ENCODE assay signal across 1 cellular context in the genomic region with DNA sequence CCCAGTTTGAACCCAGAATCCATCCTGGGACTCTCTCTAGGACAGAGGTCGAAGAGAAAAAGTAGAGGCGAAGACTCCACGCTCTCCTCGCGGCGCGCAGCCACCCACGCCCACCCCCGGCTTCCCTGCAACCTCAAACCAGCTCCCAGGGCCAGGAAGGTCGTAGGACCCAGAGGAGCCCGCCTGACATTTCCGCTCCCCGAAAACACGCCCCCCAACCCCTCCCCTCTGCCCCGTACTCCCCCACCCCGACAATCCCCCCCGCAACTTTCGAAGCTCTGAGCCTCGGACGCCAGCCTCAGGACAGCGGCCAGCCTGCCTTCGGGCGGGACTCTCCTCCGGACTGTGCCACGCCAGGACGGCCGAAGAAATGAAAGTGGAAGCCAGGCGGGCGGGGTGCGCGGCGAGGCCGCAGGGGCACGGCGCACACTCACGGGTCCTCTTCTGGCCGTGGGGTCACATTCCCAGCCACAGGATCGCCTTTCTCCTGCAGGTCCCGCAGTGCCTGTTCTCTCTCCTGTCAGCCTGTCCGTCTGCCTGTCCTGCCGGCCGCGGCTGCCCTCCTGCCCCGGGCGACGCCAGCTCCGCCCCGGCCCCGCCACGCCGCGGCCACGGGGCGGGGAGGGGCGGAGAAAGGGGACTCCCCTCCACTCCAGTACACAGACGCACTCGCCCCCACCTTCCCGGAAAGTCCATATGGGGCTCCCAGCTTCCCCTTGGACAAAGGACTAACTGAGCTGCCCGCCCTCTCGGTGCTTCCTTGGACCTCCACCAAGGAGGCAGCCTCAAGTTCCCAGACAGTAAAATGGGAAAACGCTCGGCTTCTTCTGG.
TF ChIP-seq lines count a peak whose summit lies in the region.

A gene (minus strand): TSS at position 535 of the 831 bp plus-strand sequence. CDS start 3,490 bp downstream, outside the sequence.

TF ChIP-seq in HepG2, 621 proteins besides CTCF, POLR2A, EP300 and RAD21 (continued from another document and continues in another):
- TF ChIP-seq, protein P1, sequence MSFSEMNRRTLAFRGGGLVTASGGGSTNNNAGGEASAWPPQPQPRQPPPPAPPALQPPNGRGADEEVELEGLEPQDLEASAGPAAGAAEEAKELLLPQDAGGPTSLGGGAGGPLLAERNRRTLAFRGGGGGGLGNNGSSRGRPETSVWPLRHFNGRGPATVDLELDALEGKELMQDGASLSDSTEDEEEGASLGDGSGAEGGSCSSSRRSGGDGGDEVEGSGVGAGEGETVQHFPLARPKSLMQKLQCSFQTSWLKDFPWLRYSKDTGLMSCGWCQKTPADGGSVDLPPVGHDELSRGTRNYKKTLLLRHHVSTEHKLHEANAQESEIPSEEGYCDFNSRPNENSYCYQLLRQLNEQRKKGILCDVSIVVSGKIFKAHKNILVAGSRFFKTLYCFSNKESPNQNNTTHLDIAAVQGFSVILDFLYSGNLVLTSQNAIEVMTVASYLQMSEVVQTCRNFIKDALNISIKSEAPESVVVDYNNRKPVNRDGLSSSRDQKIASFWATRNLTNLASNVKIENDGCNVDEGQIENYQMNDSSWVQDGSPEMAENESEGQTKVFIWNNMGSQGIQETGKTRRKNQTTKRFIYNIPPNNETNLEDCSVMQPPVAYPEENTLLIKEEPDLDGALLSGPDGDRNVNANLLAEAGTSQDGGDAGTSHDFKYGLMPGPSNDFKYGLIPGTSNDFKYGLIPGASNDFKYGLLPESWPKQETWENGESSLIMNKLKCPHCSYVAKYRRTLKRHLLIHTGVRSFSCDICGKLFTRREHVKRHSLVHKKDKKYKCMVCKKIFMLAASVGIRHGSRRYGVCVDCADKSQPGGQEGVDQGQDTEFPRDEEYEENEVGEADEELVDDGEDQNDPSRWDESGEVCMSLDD (CRISPR knock-in tag; IDR thresholded peaks at IDR 0.05; ENCODE audit: borderline replicate concordance): no peak
- TF ChIP-seq, protein P2, sequence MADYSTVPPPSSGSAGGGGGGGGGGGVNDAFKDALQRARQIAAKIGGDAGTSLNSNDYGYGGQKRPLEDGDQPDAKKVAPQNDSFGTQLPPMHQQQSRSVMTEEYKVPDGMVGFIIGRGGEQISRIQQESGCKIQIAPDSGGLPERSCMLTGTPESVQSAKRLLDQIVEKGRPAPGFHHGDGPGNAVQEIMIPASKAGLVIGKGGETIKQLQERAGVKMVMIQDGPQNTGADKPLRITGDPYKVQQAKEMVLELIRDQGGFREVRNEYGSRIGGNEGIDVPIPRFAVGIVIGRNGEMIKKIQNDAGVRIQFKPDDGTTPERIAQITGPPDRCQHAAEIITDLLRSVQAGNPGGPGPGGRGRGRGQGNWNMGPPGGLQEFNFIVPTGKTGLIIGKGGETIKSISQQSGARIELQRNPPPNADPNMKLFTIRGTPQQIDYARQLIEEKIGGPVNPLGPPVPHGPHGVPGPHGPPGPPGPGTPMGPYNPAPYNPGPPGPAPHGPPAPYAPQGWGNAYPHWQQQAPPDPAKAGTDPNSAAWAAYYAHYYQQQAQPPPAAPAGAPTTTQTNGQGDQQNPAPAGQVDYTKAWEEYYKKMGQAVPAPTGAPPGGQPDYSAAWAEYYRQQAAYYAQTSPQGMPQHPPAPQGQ (CRISPR knock-in tag; IDR thresholded peaks at IDR 0.05; ENCODE audit: borderline replicate concordance): no peak
- 0 out of 2 replicates have a peak, but pooled peaks have one; percentile 31 for TF ChIP-seq KAT7 (CRISPR knock-in tag; IDR thresholded peaks at IDR 0.05; ENCODE audit: borderline replicate concordance)
- no peak for TF ChIP-seq ZNF619 (CRISPR knock-in tag; IDR thresholded peaks at IDR 0.05)
- no peak for TF ChIP-seq ZNF468 (CRISPR knock-in tag; IDR thresholded peaks at IDR 0.05)
- no peak for TF ChIP-seq IRX3 (CRISPR knock-in tag; IDR thresholded peaks at IDR 0.05; ENCODE audit: borderline replicate concordance, low read depth)
- no peak for TF ChIP-seq ZNF615 (CRISPR knock-in tag; IDR thresholded peaks at IDR 0.05; ENCODE audit: borderline replicate concordance)
- TF ChIP-seq ISL2 (CRISPR knock-in tag; IDR thresholded peaks at IDR 0.05): no peak
- peak; percentile 5; the same call in 1 of the 2 replicates for TF ChIP-seq REPIN1 (CRISPR knock-in tag; IDR thresholded peaks at IDR 0.05; ENCODE audit: borderline replicate concordance, low read depth)
- TF ChIP-seq, protein P3, sequence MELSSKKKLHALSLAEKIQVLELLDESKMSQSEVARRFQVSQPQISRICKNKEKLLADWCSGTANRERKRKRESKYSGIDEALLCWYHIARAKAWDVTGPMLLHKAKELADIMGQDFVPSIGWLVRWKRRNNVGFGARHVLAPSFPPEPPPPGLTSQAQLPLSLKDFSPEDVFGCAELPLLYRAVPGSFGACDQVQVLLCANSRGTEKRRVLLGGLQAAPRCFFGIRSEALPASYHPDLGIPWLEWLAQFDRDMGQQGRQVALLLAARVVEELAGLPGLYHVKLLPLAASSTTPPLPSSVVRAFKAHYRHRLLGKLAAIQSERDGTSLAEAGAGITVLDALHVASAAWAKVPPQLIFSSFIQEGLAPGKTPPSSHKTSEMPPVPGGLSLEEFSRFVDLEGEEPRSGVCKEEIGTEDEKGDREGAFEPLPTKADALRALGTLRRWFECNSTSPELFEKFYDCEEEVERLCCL (CRISPR knock-in tag; IDR thresholded peaks at IDR 0.05; ENCODE audit: borderline replicate concordance): no peak
- no peak for TF ChIP-seq CBX1 (IDR thresholded peaks at IDR 0.05; ENCODE audit: low read depth)
- TF ChIP-seq, protein P4, sequence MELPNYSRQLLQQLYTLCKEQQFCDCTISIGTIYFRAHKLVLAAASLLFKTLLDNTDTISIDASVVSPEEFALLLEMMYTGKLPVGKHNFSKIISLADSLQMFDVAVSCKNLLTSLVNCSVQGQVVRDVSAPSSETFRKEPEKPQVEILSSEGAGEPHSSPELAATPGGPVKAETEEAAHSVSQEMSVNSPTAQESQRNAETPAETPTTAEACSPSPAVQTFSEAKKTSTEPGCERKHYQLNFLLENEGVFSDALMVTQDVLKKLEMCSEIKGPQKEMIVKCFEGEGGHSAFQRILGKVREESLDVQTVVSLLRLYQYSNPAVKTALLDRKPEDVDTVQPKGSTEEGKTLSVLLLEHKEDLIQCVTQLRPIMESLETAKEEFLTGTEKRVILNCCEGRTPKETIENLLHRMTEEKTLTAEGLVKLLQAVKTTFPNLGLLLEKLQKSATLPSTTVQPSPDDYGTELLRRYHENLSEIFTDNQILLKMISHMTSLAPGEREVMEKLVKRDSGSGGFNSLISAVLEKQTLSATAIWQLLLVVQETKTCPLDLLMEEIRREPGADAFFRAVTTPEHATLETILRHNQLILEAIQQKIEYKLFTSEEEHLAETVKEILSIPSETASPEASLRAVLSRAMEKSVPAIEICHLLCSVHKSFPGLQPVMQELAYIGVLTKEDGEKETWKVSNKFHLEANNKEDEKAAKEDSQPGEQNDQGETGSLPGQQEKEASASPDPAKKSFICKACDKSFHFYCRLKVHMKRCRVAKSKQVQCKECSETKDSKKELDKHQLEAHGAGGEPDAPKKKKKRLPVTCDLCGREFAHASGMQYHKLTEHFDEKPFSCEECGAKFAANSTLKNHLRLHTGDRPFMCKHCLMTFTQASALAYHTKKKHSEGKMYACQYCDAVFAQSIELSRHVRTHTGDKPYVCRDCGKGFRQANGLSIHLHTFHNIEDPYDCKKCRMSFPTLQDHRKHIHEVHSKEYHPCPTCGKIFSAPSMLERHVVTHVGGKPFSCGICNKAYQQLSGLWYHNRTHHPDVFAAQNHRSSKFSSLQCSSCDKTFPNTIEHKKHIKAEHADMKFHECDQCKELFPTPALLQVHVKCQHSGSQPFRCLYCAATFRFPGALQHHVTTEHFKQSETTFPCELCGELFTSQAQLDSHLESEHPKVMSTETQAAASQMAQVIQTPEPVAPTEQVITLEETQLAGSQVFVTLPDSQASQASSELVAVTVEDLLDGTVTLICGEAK (IDR thresholded peaks at IDR 0.05): no peak
- TF ChIP-seq, protein P4 (CRISPR knock-in tag; IDR thresholded peaks at IDR 0.05): no peak
- TF ChIP-seq GLI4 (CRISPR knock-in tag; IDR thresholded peaks at IDR 0.05; ENCODE audit: borderline replicate concordance): no peak
- TF ChIP-seq, protein P5, sequence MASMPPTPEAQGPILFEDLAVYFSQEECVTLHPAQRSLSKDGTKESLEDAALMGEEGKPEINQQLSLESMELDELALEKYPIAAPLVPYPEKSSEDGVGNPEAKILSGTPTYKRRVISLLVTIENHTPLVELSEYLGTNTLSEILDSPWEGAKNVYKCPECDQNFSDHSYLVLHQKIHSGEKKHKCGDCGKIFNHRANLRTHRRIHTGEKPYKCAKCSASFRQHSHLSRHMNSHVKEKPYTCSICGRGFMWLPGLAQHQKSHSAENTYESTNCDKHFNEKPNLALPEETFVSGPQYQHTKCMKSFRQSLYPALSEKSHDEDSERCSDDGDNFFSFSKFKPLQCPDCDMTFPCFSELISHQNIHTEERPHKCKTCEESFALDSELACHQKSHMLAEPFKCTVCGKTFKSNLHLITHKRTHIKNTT (CRISPR knock-in tag; IDR thresholded peaks at IDR 0.05): no peak
- TF ChIP-seq POLR2G (IDR thresholded peaks at IDR 0.05; ENCODE audit: low read depth, low read length): peak; percentile 40; the same call in 1 of the 2 replicates
- TF ChIP-seq, protein P6, sequence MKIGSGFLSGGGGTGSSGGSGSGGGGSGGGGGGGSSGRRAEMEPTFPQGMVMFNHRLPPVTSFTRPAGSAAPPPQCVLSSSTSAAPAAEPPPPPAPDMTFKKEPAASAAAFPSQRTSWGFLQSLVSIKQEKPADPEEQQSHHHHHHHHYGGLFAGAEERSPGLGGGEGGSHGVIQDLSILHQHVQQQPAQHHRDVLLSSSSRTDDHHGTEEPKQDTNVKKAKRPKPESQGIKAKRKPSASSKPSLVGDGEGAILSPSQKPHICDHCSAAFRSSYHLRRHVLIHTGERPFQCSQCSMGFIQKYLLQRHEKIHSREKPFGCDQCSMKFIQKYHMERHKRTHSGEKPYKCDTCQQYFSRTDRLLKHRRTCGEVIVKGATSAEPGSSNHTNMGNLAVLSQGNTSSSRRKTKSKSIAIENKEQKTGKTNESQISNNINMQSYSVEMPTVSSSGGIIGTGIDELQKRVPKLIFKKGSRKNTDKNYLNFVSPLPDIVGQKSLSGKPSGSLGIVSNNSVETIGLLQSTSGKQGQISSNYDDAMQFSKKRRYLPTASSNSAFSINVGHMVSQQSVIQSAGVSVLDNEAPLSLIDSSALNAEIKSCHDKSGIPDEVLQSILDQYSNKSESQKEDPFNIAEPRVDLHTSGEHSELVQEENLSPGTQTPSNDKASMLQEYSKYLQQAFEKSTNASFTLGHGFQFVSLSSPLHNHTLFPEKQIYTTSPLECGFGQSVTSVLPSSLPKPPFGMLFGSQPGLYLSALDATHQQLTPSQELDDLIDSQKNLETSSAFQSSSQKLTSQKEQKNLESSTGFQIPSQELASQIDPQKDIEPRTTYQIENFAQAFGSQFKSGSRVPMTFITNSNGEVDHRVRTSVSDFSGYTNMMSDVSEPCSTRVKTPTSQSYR (CRISPR knock-in tag; IDR thresholded peaks at IDR 0.05; ENCODE audit: borderline replicate concordance): no peak
- TF ChIP-seq GABPB1 (CRISPR knock-in tag; IDR thresholded peaks at IDR 0.05): peak; percentile 51
- TF ChIP-seq EZH2 (conservative IDR thresholded peaks at IDR 0.05; ENCODE audit: low read depth, low read length): no peak
- no peak for TF ChIP-seq ZNF17 (CRISPR knock-in tag; IDR thresholded peaks at IDR 0.05)
- TF ChIP-seq ZNF430 (CRISPR knock-in tag; IDR thresholded peaks at IDR 0.05): peak; percentile 60; the same call in 1 of the 2 replicates
- TF ChIP-seq ZMAT3 (CRISPR knock-in tag; conservative IDR thresholded peaks at IDR 0.05): no peak
- TF ChIP-seq, protein P7, sequence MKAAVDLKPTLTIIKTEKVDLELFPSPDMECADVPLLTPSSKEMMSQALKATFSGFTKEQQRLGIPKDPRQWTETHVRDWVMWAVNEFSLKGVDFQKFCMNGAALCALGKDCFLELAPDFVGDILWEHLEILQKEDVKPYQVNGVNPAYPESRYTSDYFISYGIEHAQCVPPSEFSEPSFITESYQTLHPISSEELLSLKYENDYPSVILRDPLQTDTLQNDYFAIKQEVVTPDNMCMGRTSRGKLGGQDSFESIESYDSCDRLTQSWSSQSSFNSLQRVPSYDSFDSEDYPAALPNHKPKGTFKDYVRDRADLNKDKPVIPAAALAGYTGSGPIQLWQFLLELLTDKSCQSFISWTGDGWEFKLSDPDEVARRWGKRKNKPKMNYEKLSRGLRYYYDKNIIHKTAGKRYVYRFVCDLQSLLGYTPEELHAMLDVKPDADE (CRISPR knock-in tag; IDR thresholded peaks at IDR 0.05): no peak
- no peak for TF ChIP-seq MED13 (CRISPR knock-in tag; IDR thresholded peaks at IDR 0.05)
- TF ChIP-seq FOXM1 (CRISPR knock-in tag; IDR thresholded peaks at IDR 0.05): no peak
- TF ChIP-seq NFRKB (IDR thresholded peaks at IDR 0.05): no peak
- peak; percentile 57 for TF ChIP-seq ZFY (CRISPR knock-in tag; IDR thresholded peaks at IDR 0.05)
- peak; percentile 53; the same call in 1 of the 2 replicates for TF ChIP-seq ZNF441 (CRISPR knock-in tag; IDR thresholded peaks at IDR 0.05; ENCODE audit: borderline replicate concordance)
- no peak for TF ChIP-seq ZNF205 (CRISPR knock-in tag; IDR thresholded peaks at IDR 0.05)
- no peak for TF ChIP-seq NFKB2 (CRISPR knock-in tag; IDR thresholded peaks at IDR 0.05; ENCODE audit: borderline replicate concordance)
- no peak for TF ChIP-seq ZBTB20 (CRISPR knock-in tag; IDR thresholded peaks at IDR 0.05; ENCODE audit: borderline replicate concordance, low read depth)
